Comparison of ENCODE assay signal across 11 cellular contexts in genomic region chr2:239555566-239555895, GRCh38.
"Had no signal": no experiment of that assay in that cellular context is flagged by ENCODE, and none has a peak within 500 bp of the region (broad histone marks: within the 10 kb centered on the region; RNA-seq: fewer than 3 reads in every experiment).

No MANE protein-coding gene starts in this region.

- H3K4me3 ChIP-seq: prostate gland, transverse colon had no signal

- H3K36me3 ChIP-seq: prostate gland, transverse colon had no signal

- H3K9me3 ChIP-seq: prostate gland, transverse colon had no signal

- H3K27ac ChIP-seq: prostate gland, transverse colon had no signal

- H3K4me1 ChIP-seq: prostate gland, transverse colon had no signal

- DNase-seq: activated CD4-positive, alpha-beta T cell treated with anti-CD3 and anti-CD28 coated beads for 4 hours; activated CD8-positive, alpha-beta T cell treated with anti-CD3 and anti-CD28 coated beads for 36 hours; activated gamma-delta T cell; activated naive CD8-positive, alpha-beta T cell treated with anti-CD3 and anti-CD28 coated beads for 36 hours; activated T-cell treated with anti-CD3 and anti-CD28 coated beads, Interleukin-2, amount 50 U/mL, for 4 hours; effector memory CD8-positive, alpha-beta T cell; foreskin melanocyte; right cardiac atrium; stimulated activated naive CD8-positive, alpha-beta T cell treated with anti-CD3 and anti-CD28 coated beads, Interleukin-15, Interleukin-2, amounts not matched to agents 100 U/mL and 50 U/mL, for 24 hours; transverse colon had no signal
